8 cellular contexts compared by ENCODE assay signal in the genomic region with DNA sequence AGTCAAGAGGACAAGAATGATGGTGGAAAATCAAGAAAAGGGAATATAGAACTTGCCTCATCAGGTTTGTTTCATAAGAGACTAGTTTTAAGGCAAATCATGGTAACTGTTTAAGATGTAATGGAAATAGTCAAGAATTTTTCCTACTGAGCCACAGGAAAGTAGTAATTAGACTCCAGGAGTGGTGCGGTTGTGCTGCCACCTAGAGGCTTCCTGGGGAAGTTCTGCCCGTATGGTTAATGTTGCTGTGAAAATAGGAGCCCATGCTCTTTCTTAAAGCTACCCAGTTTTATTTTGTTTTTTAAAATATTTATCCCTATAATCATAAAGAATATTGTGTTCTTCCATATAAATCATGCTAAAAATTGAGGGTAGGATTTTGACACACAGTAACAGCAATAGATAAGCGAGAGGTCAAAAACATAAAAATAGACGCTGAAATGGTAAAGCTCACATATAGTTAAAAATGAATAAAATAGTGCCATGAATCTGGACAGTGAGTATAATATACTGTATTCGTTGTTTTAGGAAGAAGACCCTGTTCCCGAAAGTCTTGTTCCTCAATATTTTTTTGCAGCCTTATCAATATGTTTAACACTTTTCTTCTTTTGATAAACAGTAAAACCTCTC.
DNase-seq lines count a peak whose midpoint lies in the region; ATAC-seq and TF ChIP-seq lines count a peak whose summit lies in the region.

No MANE protein-coding gene starts in this region.

- H3K4me3 ChIP-seq in fibroblast of villous mesenchyme (ENCODE audit: low read depth, low read length) = no peak overlapping the region

- DNase-seq in NCI-H2171 treated with DMSO at 0.1 percent for 48 hours (lab: John Stamatoyannopoulos, UW) = peak; percentile 36
- no peak for DNase-seq in NCI-H2171 (lab: John Stamatoyannopoulos, UW)
- DNase-seq in NCI-H526 treated with DMSO at 0.1 percent for 48 hours (lab: John Stamatoyannopoulos, UW) = peak; percentile 30
- peak; percentile 20 for DNase-seq in activated CD8-positive, alpha-beta memory T cell treated with anti-CD3 and anti-CD28 coated beads, Interleukin-2, amount 50 U/mL, for 4 hours
- DNase-seq in fibroblast of villous mesenchyme (ENCODE audit: low read depth) = peak; percentile 53
- peak; percentile 41 for DNase-seq in omental fat pad (ENCODE audit: low spot score)
- no peak for DNase-seq in cortex of kidney (lab: John Stamatoyannopoulos, UW)

- ATAC-seq in HG02759 (IDR thresholded peaks at IDR 0.05; ENCODE audit: unreplicated experiment) = peak; percentile 53
- ATAC-seq in omental fat pad (ENCODE audit: low FRiP score) = no peak

- TF ChIP-seq CTCF in fibroblast of villous mesenchyme (IDR thresholded peaks at IDR 0.05; ENCODE audit: insufficient read depth, low read depth, low read length) (peak; percentile 93), omental fat pad (IDR thresholded peaks at IDR 0.05) (no peak)

Comparison
In these comparisons a context has a peak if more than half of its experiments do, and no peak if none do; other contexts are left out.
1. DNase-seq: peak in NCI-H2171 treated with DMSO at 0.1 percent for 48 hours (single experiment), NCI-H526 treated with DMSO at 0.1 percent for 48 hours (single experiment), activated CD8-positive, alpha-beta memory T cell treated with anti-CD3 and anti-CD28 coated beads, Interleukin-2, amount 50 U/mL, for 4 hours (single experiment), fibroblast of villous mesenchyme (single experiment) and omental fat pad (single experiment); none in NCI-H2171 (single experiment) and cortex of kidney (single experiment).